Comparison of ENCODE assay signal across 8 cellular contexts in the genomic region with DNA sequence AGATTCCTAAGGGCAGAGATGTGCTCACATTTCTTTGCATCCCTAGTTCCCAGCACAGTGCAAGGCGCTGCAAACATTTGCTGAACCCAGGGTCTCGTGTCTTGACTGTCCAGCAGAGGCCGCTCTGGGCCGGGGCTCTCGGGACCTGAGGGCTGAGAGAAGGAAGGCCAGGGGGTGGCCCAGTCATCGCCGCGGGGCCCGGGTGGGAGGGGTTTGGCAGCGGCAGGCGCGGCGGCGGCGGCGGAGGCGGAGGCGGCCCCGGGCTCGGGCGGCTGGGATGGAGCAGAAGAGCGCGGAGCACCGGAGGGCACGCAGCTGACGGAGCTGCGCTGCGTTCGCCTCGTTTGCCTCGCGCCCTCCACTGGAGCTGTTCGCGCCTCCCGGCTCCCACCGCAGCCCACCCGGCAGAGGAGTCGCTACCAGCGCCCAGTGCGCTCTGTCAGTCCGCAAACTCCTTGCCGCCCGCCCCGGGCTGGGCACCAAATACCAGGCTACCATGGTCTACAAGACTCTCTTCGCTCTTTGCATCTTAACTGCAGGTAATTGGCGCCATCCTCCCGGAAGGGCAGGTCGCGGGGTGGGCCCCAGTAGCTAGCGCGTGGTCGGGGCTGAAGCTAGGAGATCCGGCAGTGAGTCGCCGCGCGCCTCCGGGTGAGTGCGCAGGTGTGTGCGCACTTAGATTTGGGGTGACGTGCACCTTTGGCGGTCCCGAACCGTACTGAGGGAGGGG. TPM values are rescaled to one million over a fixed set of nuclear protein-coding genes. Genes with fewer than 3 reads are reported as not detected.
DNase-seq lines count a peak whose midpoint lies in the region; ATAC-seq, FAIRE-seq and TF ChIP-seq lines count a peak whose summit lies in the region.

A gene with protein sequence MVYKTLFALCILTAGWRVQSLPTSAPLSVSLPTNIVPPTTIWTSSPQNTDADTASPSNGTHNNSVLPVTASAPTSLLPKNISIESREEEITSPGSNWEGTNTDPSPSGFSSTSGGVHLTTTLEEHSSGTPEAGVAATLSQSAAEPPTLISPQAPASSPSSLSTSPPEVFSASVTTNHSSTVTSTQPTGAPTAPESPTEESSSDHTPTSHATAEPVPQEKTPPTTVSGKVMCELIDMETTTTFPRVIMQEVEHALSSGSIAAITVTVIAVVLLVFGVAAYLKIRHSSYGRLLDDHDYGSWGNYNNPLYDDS (plus strand): TSS at position 285 of the 730 bp plus-strand sequence. CDS start 212 bp downstream, at position 497.

- TF ChIP-seq POLR2A in GM10847 (IDR thresholded peaks at IDR 0.05; ENCODE audit: extremely low read depth, insufficient read length): peak; percentile 49

- H3K9ac ChIP-seq in skeletal muscle tissue (ENCODE audit: low read depth in 1 of 3, low read length in 3 of 3): peak within 1 kb of the TSS; percentile 74 to 78 (median 74)

- peaks cover 14% of the 10 kb centered on the region for H3K27me3 ChIP-seq in bronchial epithelial cell (ENCODE audit: control insufficient read depth, insufficient read depth, low read length)
- peaks cover 0 to 7% (median 2%) of the 10 kb centered on the region in 3 donors for H3K27me3 ChIP-seq in skeletal muscle tissue (ENCODE audit: control insufficient read depth in 3 of 3, insufficient read depth in 3 of 3, low read length in 3 of 3)

- no peaks in the 10 kb centered on the region for H3K36me3 ChIP-seq in bronchial epithelial cell (ENCODE audit: control insufficient read depth, insufficient read depth, low read length)
- no peaks in the 10 kb centered on the region for H3K36me3 ChIP-seq in skeletal muscle tissue (ENCODE audit: control insufficient read depth in 3 of 3, insufficient read depth in 3 of 3, low read length in 3 of 3)

- FAIRE-seq in bronchial epithelial cell (lab: Jason Lieb, UNC): no peak

- H3K9me3 ChIP-seq in skeletal muscle tissue (ENCODE audit: control insufficient read depth in 3 of 3, low read length in 3 of 3): no peaks in the 10 kb centered on the region

- DNase-seq in HuH-7.5 (ENCODE audit: low spot score): peak; percentile 67
- peak; percentile 86 for DNase-seq in RKO (ENCODE audit: low spot score)
- peak; percentile 56 for DNase-seq in bronchial epithelial cell (ENCODE audit: low read depth)
- peak; percentile 84 for DNase-seq in inferior parietal cortex (ENCODE audit: extremely low spot score)
- DNase-seq in foreskin melanocyte: no peak

- peak; percentile 64 for TF ChIP-seq CTCF in bronchial epithelial cell (IDR thresholded peaks at IDR 0.05; ENCODE audit: insufficient read depth, low read length, severe bottlenecking)

- peak within 1 kb of the TSS; percentile 67 for H3K27ac ChIP-seq in skeletal muscle tissue (ENCODE audit: low read depth, low read length)

- ATAC-seq in GM21576 (IDR thresholded peaks at IDR 0.05; ENCODE audit: unreplicated experiment): peak; percentile 75

- H3K4me3 ChIP-seq in bronchial epithelial cell (ENCODE audit: low read depth, low read length) (peak within 1 kb of the TSS; percentile 29), skeletal muscle tissue (ENCODE audit: low read length in 3 of 3) (peak within 1 kb of the TSS; percentile 84 to 86 (median 84))

- peaks cover 9 to 12% (median 10%) of the 10 kb centered on the region in 3 donors for H3K4me1 ChIP-seq in skeletal muscle tissue (ENCODE audit: control insufficient read depth in 3 of 3, insufficient read depth in 3 of 3, low read length in 3 of 3)

RNA-seq across cellular contexts. Expression of the gene that starts here (rescaled TPM):
- 0.13 TPM in 1 of 2 replicates, not detected in the other for total RNA-seq in bronchial epithelial cell
- 28.7 TPM for total RNA-seq in skeletal muscle tissue

Comparison
In these comparisons a context has a peak if more than half of its experiments do, and no peak if none do; other contexts are left out.
1. RNA of the gene that starts here (total RNA-seq): 28.7 TPM in skeletal muscle tissue (single experiment); 0.13 TPM in bronchial epithelial cell; every median in the first group is over 10 times any median in the second.
2. Peak in DNase-seq and H3K4me3 ChIP-seq in bronchial epithelial cell; RNA of the gene not detected or under 1 TPM.